1 cellular context compared by ENCODE assay signal in the genomic region with DNA sequence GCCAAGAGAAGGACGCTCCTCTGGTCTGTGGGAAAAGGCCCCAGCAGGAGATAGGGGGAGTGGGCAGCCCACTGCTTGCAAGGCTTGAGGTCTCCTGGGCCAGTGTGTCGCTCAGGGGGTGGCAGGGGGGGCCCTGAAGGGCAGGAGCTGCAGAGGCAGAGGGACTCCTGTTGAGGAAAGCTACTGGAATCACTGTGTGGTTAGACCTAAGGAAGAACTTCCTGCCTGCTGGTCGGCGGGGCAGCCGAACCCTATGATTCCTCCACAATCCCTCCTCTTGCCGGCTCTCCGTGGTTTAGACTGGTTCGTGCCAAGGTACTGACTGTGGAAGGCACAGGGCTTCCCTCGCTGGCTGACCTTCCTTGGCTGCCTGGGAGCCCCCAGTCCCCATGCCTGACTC.
TF ChIP-seq lines count a peak whose summit lies in the region.

No MANE protein-coding gene starts in this region.

TF ChIP-seq in IMR-90, 13 proteins besides CTCF, POLR2A, EP300 and RAD21 (continued from another document):
- TF ChIP-seq ELK1 (IDR thresholded peaks at IDR 0.05; ENCODE audit: borderline replicate concordance, low read depth, low read length): no peak
- TF ChIP-seq RFX5 (IDR thresholded peaks at IDR 0.05; ENCODE audit: low read depth, low read length): no peak
- TF ChIP-seq CEBPB (IDR thresholded peaks at IDR 0.05; ENCODE audit: low read depth, low read length): no peak
- TF ChIP-seq CHD1 (IDR thresholded peaks at IDR 0.05; ENCODE audit: low read depth, low read length): no peak
- TF ChIP-seq RCOR1 (IDR thresholded peaks at IDR 0.05; ENCODE audit: insufficient replicate concordance, low read length): no peak
- TF ChIP-seq MAFK (IDR thresholded peaks at IDR 0.05; ENCODE audit: low read depth, low read length): no peak
